ENCODE assay signal across 16 cellular contexts in the genomic region with DNA sequence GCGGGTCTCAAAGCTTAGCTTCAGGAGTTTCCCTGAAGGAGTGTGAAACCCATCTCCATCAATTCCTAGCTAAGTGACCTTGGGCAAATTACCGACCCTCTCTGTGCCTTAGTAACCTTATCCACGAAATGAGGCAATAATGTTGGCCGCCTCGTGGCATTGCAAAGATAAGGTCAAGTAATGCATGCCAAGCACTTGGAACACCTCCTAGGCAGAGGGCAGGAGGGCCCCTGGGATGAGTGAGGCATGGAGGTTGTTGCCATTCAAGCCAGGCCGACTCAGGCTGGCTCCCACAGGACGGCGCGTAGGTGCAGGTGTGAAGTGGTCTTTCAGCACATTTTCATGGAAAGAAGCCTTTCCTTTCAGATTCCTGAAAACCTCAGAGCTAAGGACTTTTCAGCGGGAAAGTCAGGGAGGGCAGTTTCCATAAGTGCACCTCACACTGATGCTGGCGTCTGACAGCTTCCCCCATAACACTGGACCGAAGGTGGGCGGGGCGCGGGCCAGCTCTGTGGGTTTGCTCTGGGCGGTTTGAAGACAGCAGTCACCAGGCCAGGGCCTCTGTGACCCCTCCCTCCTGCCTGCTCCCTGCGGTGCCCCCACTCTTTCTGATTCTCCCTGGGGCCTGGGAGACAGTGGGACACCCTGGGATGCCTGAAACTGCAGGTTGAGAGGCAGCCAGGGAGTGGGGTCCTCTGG.
"Had no signal": no experiment of that assay in that cellular context is flagged by ENCODE, and none has a peak within 500 bp of the region (broad histone marks: within the 10 kb centered on the region; RNA-seq: fewer than 3 reads in every experiment).

No MANE protein-coding gene starts in this region.

- H3K36me3 ChIP-seq: brain microvascular endothelial cell, esophagus muscularis mucosa had no signal

- H3K4me3 Mint-ChIP-seq: activated naive CD4-positive, alpha-beta T cell treated with anti-CD3 and anti-CD28 coated beads, Interleukin-2, amount 10 ng/mL, durations not matched to agents 7 days and 5 days; mesothelial cell of epicardium; neural crest cell; stimulated activated memory B cell treated with anti-CD40 and anti-IgM and Interleukin-4, amounts not matched to agents 10 μg/mL and 1 μg/mL and 100 μg/mL, for 72 hours; T-helper 1 cell treated with Interleukin-12 subunit alpha and Interleukin-12 subunit beta and Interleukin-4 antibody, amounts not matched to agents 30 μg/mL and 1 μg/mL, for 36 hours; WTC11 had no signal

- H3K9me3 ChIP-seq: esophagus muscularis mucosa had no signal

- H3K27ac Mint-ChIP-seq: activated naive CD4-positive, alpha-beta T cell treated with anti-CD3 and anti-CD28 coated beads, Interleukin-2, amount 10 ng/mL, durations not matched to agents 7 days and 5 days; activated T-helper 2 cell treated with anti-CD3 and anti-CD28 coated beads, Interferon-gamma antibody, Interleukin-2, Interleukin-4, amounts not matched to agents 10 μg/mL and 5 μg/mL and 100 μg/mL, durations not matched to agents 14 hours and 24 hours and 36 hours; mesothelial cell of epicardium; stimulated activated memory B cell treated with anti-CD40 and anti-IgM and Interleukin-4, amounts not matched to agents 10 μg/mL and 1 μg/mL and 100 μg/mL, for 72 hours; T-helper 1 cell treated with Interleukin-12 subunit alpha and Interleukin-12 subunit beta and Interleukin-4 antibody, amounts not matched to agents 30 μg/mL and 1 μg/mL, for 36 hours; WTC11 had no signal

- H3K4me3 ChIP-seq: esophagus muscularis mucosa had no signal

- H3K36me3 Mint-ChIP-seq: activated naive CD4-positive, alpha-beta T cell treated with anti-CD3 and anti-CD28 coated beads, Interleukin-2, amount 10 ng/mL, durations not matched to agents 7 days and 5 days; mesothelial cell of epicardium; stimulated activated memory B cell treated with anti-CD40 and anti-IgM and Interleukin-4, amounts not matched to agents 10 μg/mL and 1 μg/mL and 100 μg/mL, for 72 hours; WTC11 had no signal

- DNase-seq: activated CD4-positive, alpha-beta T cell treated with anti-CD3 and anti-CD28 coated beads for 48 hours; activated CD8-positive, alpha-beta memory T cell treated with anti-CD3 and anti-CD28 coated beads for 24 hours; activated naive CD4-positive, alpha-beta T cell treated with anti-CD3 and anti-CD28 coated beads, Interleukin-2, amount 10 ng/mL, durations not matched to agents 7 days and 5 days; amniotic stem cell; brain microvascular endothelial cell; foreskin fibroblast; islet precursor cell; right cardiac atrium; stimulated activated CD4-positive, alpha-beta T cell treated with anti-CD3 and anti-CD28 coated beads, Interleukin-1b, Interleukin-23, amount 100 ng/mL, for 48 hours had no signal

- H3K27ac ChIP-seq: brain microvascular endothelial cell, esophagus muscularis mucosa had no signal

- H3K4me1 Mint-ChIP-seq: activated naive CD4-positive, alpha-beta T cell treated with anti-CD3 and anti-CD28 coated beads, Interleukin-2, amount 10 ng/mL, durations not matched to agents 7 days and 5 days had no signal

- H3K27me3 ChIP-seq: brain microvascular endothelial cell had no signal

- H3K9me3 Mint-ChIP-seq: activated naive CD4-positive, alpha-beta T cell treated with anti-CD3 and anti-CD28 coated beads, Interleukin-2, amount 10 ng/mL, durations not matched to agents 7 days and 5 days; mesothelial cell of epicardium; neural crest cell; stimulated activated memory B cell treated with anti-CD40 and anti-IgM and Interleukin-4, amounts not matched to agents 10 μg/mL and 1 μg/mL and 100 μg/mL, for 72 hours; T-helper 1 cell treated with Interleukin-12 subunit alpha and Interleukin-12 subunit beta and Interleukin-4 antibody, amounts not matched to agents 30 μg/mL and 1 μg/mL, for 36 hours; WTC11 had no signal
